Comparison of ENCODE assay signal across 27 cellular contexts in genomic region chr9:69816775-69817174, GRCh38. TPM values are rescaled to one million over a fixed set of nuclear protein-coding genes. Genes with fewer than 3 reads are reported as not detected.
"Had no signal": no experiment of that assay in that cellular context is flagged by ENCODE, and none has a peak within 500 bp of the region (broad histone marks: within the 10 kb centered on the region; RNA-seq: fewer than 3 reads in every experiment).

No MANE protein-coding gene starts in this region.

- FAIRE-seq: keratinocyte, pancreas had no signal

- H3K27me3 ChIP-seq: pancreas, right atrium auricular region, thyroid gland had no signal

- ATAC-seq: heart right ventricle, left colon, pancreas, psoas muscle, T-cell, WTC11 had no signal

- H3K27ac Mint-ChIP-seq: activated CD4-positive, alpha-beta memory T cell treated with anti-CD3 and anti-CD28 coated beads, Interleukin-2, amount 10 ng/mL, durations not matched to agents 7 days and 5 days; activated T-helper 1 cell treated with anti-CD3 and anti-CD28 coated beads, Interleukin-12 subunit alpha, Interleukin-12 subunit beta, Interleukin-2, Interleukin-4 antibody, amounts not matched to agents 30 ng/mL and 10 ng/mL and 1 ng/mL, durations not matched to agents 14 hours and 24 hours and 36 hours; memory B cell; stimulated activated naive CD8-positive, alpha-beta T cell treated with anti-CD3 and anti-CD28 coated beads, Interleukin-15, Interleukin-2, amounts not matched to agents 100 ng/mL and 50 ng/mL, for 24 hours; T-cell; WTC11 had no signal

- H3K4me1 ChIP-seq: psoas muscle, thyroid gland had no signal

- H3K36me3 Mint-ChIP-seq: memory B cell, T-cell, WTC11 had no signal

- H3K36me3 ChIP-seq: cardiac muscle cell, heart right ventricle, neutrophil, pancreas, right atrium auricular region, thyroid gland had no signal

- H3K9me3 ChIP-seq: heart right ventricle, neutrophil, pancreas, psoas muscle, right atrium auricular region, thyroid gland had no signal

- H3K4me3 ChIP-seq: cardiac muscle cell, heart right ventricle, pancreas, psoas muscle, right atrium auricular region, thyroid gland had no signal

- H3K9me3 Mint-ChIP-seq: activated CD4-positive, alpha-beta memory T cell treated with anti-CD3 and anti-CD28 coated beads, Interleukin-2, amount 10 ng/mL, durations not matched to agents 7 days and 5 days; activated T-helper 1 cell treated with anti-CD3 and anti-CD28 coated beads, Interleukin-12 subunit alpha, Interleukin-12 subunit beta, Interleukin-2, Interleukin-4 antibody, amounts not matched to agents 30 ng/mL and 10 ng/mL and 1 ng/mL, durations not matched to agents 14 hours and 24 hours and 36 hours; memory B cell; nephron; stimulated activated naive CD8-positive, alpha-beta T cell treated with anti-CD3 and anti-CD28 coated beads, Interleukin-15, Interleukin-2, amounts not matched to agents 100 ng/mL and 50 ng/mL, for 24 hours had no signal

- DNase-seq: activated CD4-positive, alpha-beta memory T cell treated with anti-CD3 and anti-CD28 coated beads, Interleukin-2, amount 10 ng/mL, durations not matched to agents 7 days and 5 days; activated naive CD4-positive, alpha-beta T cell treated with Interleukin-2 at 50 U/mL for 16 hours; cortex of kidney; heart right ventricle; left colon; pancreas; psoas muscle; stimulated activated CD4-positive, alpha-beta T cell treated with anti-CD3 and anti-CD28 coated beads, Interleukin-4, amount 100 ng/mL, for 4 hours; substantia nigra; T-cell; T-helper 9 cell; thyroid gland had no signal

- H3K27ac ChIP-seq: cardiac muscle cell, heart right ventricle, neutrophil, pancreas, psoas muscle, right atrium auricular region, thyroid gland had no signal

RNA-seq across cellular contexts. Expression of gene CFAP95, which starts 3.8 kb away (rescaled TPM):
- total RNA-seq: activated CD4-positive, alpha-beta memory T cell treated with anti-CD3 and anti-CD28 coated beads, Interleukin-2, amount 10 ng/mL, durations not matched to agents 7 days and 5 days; activated T-helper 1 cell treated with anti-CD3 and anti-CD28 coated beads, Interleukin-12 subunit alpha, Interleukin-12 subunit beta, Interleukin-2, Interleukin-4 antibody, amounts not matched to agents 30 ng/mL and 10 ng/mL and 1 ng/mL, durations not matched to agents 14 hours and 24 hours and 36 hours; cardiac muscle cell; cerebellum; fibroblast of lung; lower leg skin; mononuclear cell; myocyte; right atrium auricular region; T-cell; thyroid gland; ureter had no signal
- polyA plus RNA-seq: cardiac muscle cell, fibroblast of lung, heart right ventricle had no signal
